ENCODE assay signal across 1 cellular context in the genomic region with DNA sequence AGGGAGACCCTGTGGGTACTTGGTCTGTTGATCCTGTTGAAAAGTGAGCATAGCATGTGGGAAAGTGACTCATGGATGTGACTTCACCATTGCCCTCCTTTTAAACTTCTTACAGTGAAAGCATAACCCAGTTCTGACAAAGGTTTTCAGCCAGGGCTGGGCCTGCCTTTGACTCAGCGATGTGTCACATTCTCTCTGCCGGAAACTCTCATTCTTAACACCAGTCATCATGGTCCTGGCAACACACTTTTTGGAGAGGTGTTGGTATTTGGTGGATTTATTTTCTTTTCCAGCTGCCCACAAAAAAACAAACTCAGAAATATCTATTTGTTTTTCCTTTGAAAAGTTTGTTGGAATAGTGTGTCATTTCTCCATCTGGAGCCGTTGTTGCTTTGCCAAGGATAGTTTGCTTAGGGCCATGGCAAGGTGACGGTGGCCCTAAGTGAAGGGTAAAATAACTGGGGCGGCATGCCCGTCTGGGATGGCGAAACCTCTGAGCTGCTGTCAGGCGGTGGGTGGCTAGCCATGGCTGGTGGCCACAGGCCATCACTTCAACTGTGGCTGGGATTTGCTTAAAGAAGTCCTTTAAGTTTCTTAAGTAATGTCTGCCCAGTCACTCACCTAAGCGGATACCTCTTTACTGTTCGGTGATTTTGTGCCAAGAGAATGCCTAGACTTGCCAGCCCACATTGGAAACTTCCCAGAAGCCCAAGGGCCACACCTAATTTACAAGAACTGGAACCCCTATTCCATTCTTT.
TF ChIP-seq lines count a peak whose summit lies in the region.

No MANE protein-coding gene starts in this region.

TF ChIP-seq in K562, 482 proteins besides CTCF, POLR2A, EP300 and RAD21 (continued from another document):
- TF ChIP-seq SMARCE1 (IDR thresholded peaks at IDR 0.05) (peak; percentile 49; the same call in 1 of the 2 replicates), FOSL1 (tag; conservative IDR thresholded peaks at IDR 0.05) (peak; percentile 98), ZFP1 (CRISPR knock-in tag; IDR thresholded peaks at IDR 0.05) (no peak), CREM (IDR thresholded peaks at IDR 0.05; ENCODE audit: low read depth) (peak; percentile 45; the same call in 1 of the 2 replicates), SOX6 (IDR thresholded peaks at IDR 0.05) (peak; percentile 15; the same call in 1 of the 2 replicates), GABPB1 (CRISPR knock-in tag; IDR thresholded peaks at IDR 0.05) (peak; percentile 63), CREB1 (IDR thresholded peaks at IDR 0.05) (peak; percentile 70), CREB1 (CRISPR knock-in tag; IDR thresholded peaks at IDR 0.05) (peak; percentile 66; the same call in 1 of the 2 replicates), DPF2 (IDR thresholded peaks at IDR 0.05) (0 out of 2 replicates have a peak, but pooled peaks have one; percentile 33), FOS (IDR thresholded peaks at IDR 0.05; ENCODE audit: extremely low read depth, insufficient read length) (peak; percentile 12), JUN (IDR thresholded peaks at IDR 0.05; ENCODE audit: borderline replicate concordance, low read depth, low read length) (peak; percentile 88), JUN (CRISPR knock-in tag; IDR thresholded peaks at IDR 0.05; ENCODE audit: borderline replicate concordance) (no peak), ARID1B (IDR thresholded peaks at IDR 0.05) (peak; percentile 54), JUND (IDR thresholded peaks at IDR 0.05; ENCODE audit: borderline replicate concordance, low read depth, low read length) (peak; percentile 76; the same call in 1 of the 2 replicates), JUND (tag; IDR thresholded peaks at IDR 0.05; ENCODE audit: borderline replicate concordance, low read depth, low read length) (peak; percentile 61; the same call in 2 of the 3 replicates), TRIM24 (IDR thresholded peaks at IDR 0.05) (peak in 1 of 2 experiments; percentile 55; a peak in 1 of 4 replicates)
- TF ChIP-seq, protein P1, sequence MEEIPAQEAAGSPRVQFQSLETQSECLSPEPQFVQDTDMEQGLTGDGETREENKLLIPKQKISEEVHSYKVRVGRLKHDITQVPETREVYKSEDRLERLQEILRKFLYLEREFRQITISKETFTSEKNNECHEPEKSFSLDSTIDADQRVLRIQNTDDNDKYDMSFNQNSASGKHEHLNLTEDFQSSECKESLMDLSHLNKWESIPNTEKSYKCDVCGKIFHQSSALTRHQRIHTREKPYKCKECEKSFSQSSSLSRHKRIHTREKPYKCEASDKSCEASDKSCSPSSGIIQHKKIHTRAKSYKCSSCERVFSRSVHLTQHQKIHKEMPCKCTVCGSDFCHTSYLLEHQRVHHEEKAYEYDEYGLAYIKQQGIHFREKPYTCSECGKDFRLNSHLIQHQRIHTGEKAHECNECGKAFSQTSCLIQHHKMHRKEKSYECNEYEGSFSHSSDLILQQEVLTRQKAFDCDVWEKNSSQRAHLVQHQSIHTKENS (CRISPR knock-in tag; IDR thresholded peaks at IDR 0.05): no peak
- TF ChIP-seq, protein P2, sequence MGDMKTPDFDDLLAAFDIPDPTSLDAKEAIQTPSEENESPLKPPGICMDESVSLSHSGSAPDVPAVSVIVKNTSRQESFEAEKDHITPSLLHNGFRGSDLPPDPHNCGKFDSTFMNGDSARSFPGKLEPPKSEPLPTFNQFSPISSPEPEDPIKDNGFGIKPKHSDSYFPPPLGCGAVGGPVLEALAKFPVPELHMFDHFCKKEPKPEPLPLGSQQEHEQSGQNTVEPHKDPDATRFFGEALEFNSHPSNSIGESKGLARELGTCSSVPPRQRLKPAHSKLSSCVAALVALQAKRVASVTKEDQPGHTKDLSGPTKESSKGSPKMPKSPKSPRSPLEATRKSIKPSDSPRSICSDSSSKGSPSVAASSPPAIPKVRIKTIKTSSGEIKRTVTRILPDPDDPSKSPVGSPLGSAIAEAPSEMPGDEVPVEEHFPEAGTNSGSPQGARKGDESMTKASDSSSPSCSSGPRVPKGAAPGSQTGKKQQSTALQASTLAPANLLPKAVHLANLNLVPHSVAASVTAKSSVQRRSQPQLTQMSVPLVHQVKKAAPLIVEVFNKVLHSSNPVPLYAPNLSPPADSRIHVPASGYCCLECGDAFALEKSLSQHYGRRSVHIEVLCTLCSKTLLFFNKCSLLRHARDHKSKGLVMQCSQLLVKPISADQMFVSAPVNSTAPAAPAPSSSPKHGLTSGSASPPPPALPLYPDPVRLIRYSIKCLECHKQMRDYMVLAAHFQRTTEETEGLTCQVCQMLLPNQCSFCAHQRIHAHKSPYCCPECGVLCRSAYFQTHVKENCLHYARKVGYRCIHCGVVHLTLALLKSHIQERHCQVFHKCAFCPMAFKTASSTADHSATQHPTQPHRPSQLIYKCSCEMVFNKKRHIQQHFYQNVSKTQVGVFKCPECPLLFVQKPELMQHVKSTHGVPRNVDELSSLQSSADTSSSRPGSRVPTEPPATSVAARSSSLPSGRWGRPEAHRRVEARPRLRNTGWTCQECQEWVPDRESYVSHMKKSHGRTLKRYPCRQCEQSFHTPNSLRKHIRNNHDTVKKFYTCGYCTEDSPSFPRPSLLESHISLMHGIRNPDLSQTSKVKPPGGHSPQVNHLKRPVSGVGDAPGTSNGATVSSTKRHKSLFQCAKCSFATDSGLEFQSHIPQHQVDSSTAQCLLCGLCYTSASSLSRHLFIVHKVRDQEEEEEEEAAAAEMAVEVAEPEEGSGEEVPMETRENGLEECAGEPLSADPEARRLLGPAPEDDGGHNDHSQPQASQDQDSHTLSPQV (IDR thresholded peaks at IDR 0.05): 0 out of 2 replicates have a peak, but pooled peaks have one; percentile 23
- TF ChIP-seq, protein P3, sequence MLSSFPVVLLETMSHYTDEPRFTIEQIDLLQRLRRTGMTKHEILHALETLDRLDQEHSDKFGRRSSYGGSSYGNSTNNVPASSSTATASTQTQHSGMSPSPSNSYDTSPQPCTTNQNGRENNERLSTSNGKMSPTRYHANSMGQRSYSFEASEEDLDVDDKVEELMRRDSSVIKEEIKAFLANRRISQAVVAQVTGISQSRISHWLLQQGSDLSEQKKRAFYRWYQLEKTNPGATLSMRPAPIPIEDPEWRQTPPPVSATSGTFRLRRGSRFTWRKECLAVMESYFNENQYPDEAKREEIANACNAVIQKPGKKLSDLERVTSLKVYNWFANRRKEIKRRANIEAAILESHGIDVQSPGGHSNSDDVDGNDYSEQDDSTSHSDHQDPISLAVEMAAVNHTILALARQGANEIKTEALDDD (IDR thresholded peaks at IDR 0.05): peak; percentile 37; the same call in 1 of the 2 replicates
